Comparison of ENCODE assay signal across 8 cellular contexts in the genomic region with DNA sequence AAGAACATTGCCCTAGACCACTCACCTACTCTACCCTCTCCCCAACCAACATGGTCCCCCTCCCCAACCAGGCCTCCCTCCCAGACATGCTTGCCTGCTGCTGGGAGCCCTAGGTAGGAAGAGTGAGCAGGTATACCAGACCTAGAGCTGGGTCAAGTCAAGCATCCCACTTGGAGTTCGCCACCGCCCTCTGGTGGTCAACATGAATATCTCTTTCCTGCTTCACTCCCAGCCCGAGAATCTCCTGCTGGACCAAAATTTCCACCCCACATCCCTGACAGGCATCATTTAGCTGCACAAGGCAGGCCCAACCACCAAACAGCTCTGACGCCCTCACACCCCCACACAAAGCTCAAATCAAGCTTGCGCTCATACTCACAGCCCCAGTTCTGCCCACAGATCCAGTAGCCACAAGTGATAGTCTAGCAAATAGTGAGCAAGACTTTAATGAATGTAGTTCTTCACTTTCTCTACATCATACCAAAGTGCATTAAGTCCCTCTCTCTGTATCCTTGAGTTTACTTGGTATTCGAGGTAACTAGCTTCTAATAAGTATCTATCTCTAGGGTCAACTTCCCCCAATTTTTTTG.
DNase-seq lines count a peak whose midpoint lies in the region; ATAC-seq and TF ChIP-seq lines count a peak whose summit lies in the region.

No MANE protein-coding gene starts in this region.

- no peak overlapping the region for H3K27ac Mint-ChIP-seq in endothelial cell (ENCODE audit: unreplicated experiment)

- no peaks in the 10 kb centered on the region for H3K9me3 Mint-ChIP-seq in endothelial cell (ENCODE audit: unreplicated experiment)

- TF ChIP-seq CTCF in endothelial cell (IDR thresholded peaks at IDR 0.05; ENCODE audit: unreplicated experiment), result peak; percentile 90

- H3K27me3 Mint-ChIP-seq in endothelial cell (ENCODE audit: unreplicated experiment), result peaks cover 8% of the 10 kb centered on the region

- DNase-seq in ELF-1 (ENCODE audit: low read depth, low spot score) (peak; percentile 70), NCI-H748 (lab: John Stamatoyannopoulos, UW; ENCODE audit: unreplicated experiment) (peak; percentile 66), endothelial cell (ENCODE audit: low spot score) (peak; percentile 83), middle frontal gyrus (ENCODE audit: extremely low spot score, low spot score) (peak; percentile 59)
- DNase-seq in activated CD8-positive, alpha-beta memory T cell treated with anti-CD3 and anti-CD28 coated beads for 4 hours (ENCODE audit: low read depth in 2 of 2), result peak; percentile 15 to 36
- peak; percentile 18 to 24 for DNase-seq in stimulated activated CD8-positive, alpha-beta memory T cell treated with anti-CD3 and anti-CD28 coated beads, Interleukin-4, amount 100 ng/mL, for 4 hours (ENCODE audit: low read depth in 2 of 2, low spot score in 1 of 2)

- ATAC-seq in HG03135 (IDR thresholded peaks at IDR 0.05; ENCODE audit: unreplicated experiment) (peak; percentile 60), HG02840 (IDR thresholded peaks at IDR 0.05; ENCODE audit: low FRiP score, unreplicated experiment) (no peak)

- no peak overlapping the region for H3K4me3 Mint-ChIP-seq in endothelial cell (ENCODE audit: unreplicated experiment)

- peaks cover 25% of the 10 kb centered on the region for H3K36me3 Mint-ChIP-seq in endothelial cell (ENCODE audit: low read depth, unreplicated experiment)

- H3K4me1 Mint-ChIP-seq in endothelial cell (ENCODE audit: unreplicated experiment), result peaks cover 19% of the 10 kb centered on the region

Comparison
In these comparisons a context has a peak if more than half of its experiments do, and no peak if none do; other contexts are left out.
1. DNase-seq: peak in every context shown above with its lines; median percentile 83 in endothelial cell; 70 in ELF-1; 66 in NCI-H748; 59 in middle frontal gyrus; 26 in activated CD8-positive, alpha-beta memory T cell treated with anti-CD3 and anti-CD28 coated beads for 4 hours; 21 in stimulated activated CD8-positive, alpha-beta memory T cell treated with anti-CD3 and anti-CD28 coated beads, Interleukin-4, amount 100 ng/mL, for 4 hours.